Comparison of ENCODE assay signal across 1 cellular context in genomic region chr3:43361077-43361476, GRCh38.
TF ChIP-seq lines count a peak whose summit lies in the region.

No MANE protein-coding gene starts in this region.

TF ChIP-seq in GM23338, 12 proteins besides CTCF, POLR2A, EP300 and RAD21 (continued from another document):
- no peak for TF ChIP-seq REST (IDR thresholded peaks at IDR 0.05; ENCODE audit: unreplicated experiment)
- no peak for TF ChIP-seq POLR2AphosphoS5 (IDR thresholded peaks at IDR 0.05; ENCODE audit: low read depth)
- TF ChIP-seq ETS1 (IDR thresholded peaks at IDR 0.05), result no peak
- no peak for TF ChIP-seq EZH2phosphoT487 (IDR thresholded peaks at IDR 0.05; ENCODE audit: unreplicated experiment)
- TF ChIP-seq CREB1 (CRISPR knock-in tag; IDR thresholded peaks at IDR 0.05; ENCODE audit: low read depth), result no peak
